In the genomic region with DNA sequence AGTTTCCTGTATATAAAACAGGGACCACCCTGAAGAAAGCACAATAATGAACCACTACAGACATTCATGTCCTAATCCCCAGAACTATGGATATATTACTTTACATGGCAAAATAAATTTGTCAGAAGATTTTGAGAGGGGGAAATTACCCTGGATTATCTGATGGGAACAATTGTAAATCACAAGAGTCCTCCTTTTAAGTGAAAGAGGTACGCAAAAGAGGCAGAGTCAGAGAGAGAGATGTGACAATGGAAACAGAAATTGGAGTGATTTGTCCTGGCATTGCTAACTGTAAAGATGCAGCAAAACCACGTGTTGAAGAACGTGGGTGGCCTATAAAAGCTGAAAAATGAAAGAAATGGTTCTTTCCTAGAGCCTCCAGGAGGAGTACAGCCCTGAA, we compare ENCODE assay signal across 25 cellular contexts.
DNase-seq lines count a peak whose midpoint lies in the region; ATAC-seq, FAIRE-seq and TF ChIP-seq lines count a peak whose summit lies in the region.
"Had no signal": no experiment of that assay in that cellular context is flagged by ENCODE, and none has a peak within 500 bp of the region (broad histone marks: within the 10 kb centered on the region; RNA-seq: fewer than 3 reads in every experiment).

No MANE protein-coding gene starts in this region.

- H3K27ac Mint-ChIP-seq in GM23338 = no peak overlapping the region
- H3K27ac Mint-ChIP-seq: CD8-positive, alpha-beta T cell had no signal

- dilution Hi-C loops in endothelial cell of umbilical vein (cut with MboI; ENCODE audit: extremely low pct_ligation_motif_present, low sequenced_read_pairs) = no loop called here

- H3K9ac ChIP-seq in endothelial cell of umbilical vein (replicated peaks; ENCODE audit: extremely low read depth, insufficient read depth, low read length) (no peak overlapping the region), neuronal stem cell (ENCODE audit: low read depth, low read length, poor library complexity) (no peak overlapping the region)

- no peak overlapping the region for H3K14ac ChIP-seq in neuronal stem cell (ENCODE audit: low read length)

- H3K4me1 ChIP-seq in GM23338 (ENCODE audit: insufficient read depth) (peaks cover 4% of the 10 kb centered on the region; the same call in 1 of the 2 replicates), Panc1 (ENCODE audit: control insufficient read depth, insufficient read depth, low read length) (no peaks in the 10 kb centered on the region), endothelial cell of umbilical vein (ENCODE audit: control insufficient read depth, extremely low read depth, insufficient read depth, low read length) (no peaks in the 10 kb centered on the region), neuronal stem cell (ENCODE audit: control insufficient read depth in 2 of 2, insufficient read depth in 1 of 2, low read depth in 1 of 2, low read length in 2 of 2) (no peaks in the 10 kb centered on the region)

- no peak overlapping the region for H2BK15ac ChIP-seq in neuronal stem cell (ENCODE audit: low read length)

- H4K91ac ChIP-seq in neuronal stem cell (ENCODE audit: low read depth, low read length, poor library complexity) = no peak overlapping the region

- no peaks in the 10 kb centered on the region for H3K9me2 ChIP-seq in GM23338 (ENCODE audit: insufficient read depth)

- BruUV-seq in Panc1 (replicated peaks; lab: Mats Ljungman, UMichigan) (no TSS peak), endothelial cell of umbilical vein (replicated peaks; lab: Mats Ljungman, UMichigan) (no TSS peak)

- H3K4ac ChIP-seq in neuronal stem cell (ENCODE audit: low read length) = no peak overlapping the region

- no peaks in the 10 kb centered on the region for H3K27me3 ChIP-seq in GM23338 (ENCODE audit: insufficient read depth)
- H3K27me3 ChIP-seq in Panc1 (ENCODE audit: control insufficient read depth, insufficient read depth, low read length) = no peaks in the 10 kb centered on the region
- H3K27me3 ChIP-seq in endothelial cell of umbilical vein (ENCODE audit: control insufficient read depth in 2 of 2, insufficient read depth in 2 of 2, low read length in 2 of 2) = no peaks in the 10 kb centered on the region
- H3K27me3 ChIP-seq in neuronal stem cell (ENCODE audit: control insufficient read depth in 3 of 3, insufficient read depth in 3 of 3, low read depth in 1 of 3, low read length in 3 of 3) = no peaks in the 10 kb centered on the region

- no peaks in the 10 kb centered on the region for H3K9me3 ChIP-seq in Panc1 (ENCODE audit: control insufficient read depth, insufficient read depth, low read depth, low read length)
- no peaks in the 10 kb centered on the region for H3K9me3 ChIP-seq in endothelial cell of umbilical vein (replicated peaks; ENCODE audit: control insufficient read depth, insufficient read depth, low read length)
- H3K9me3 ChIP-seq in neuronal stem cell (replicated peaks in 1 of 2; ENCODE audit: control insufficient read depth in 2 of 2, insufficient read depth in 1 of 2, low read depth in 1 of 2, low read length in 2 of 2) = no peaks in the 10 kb centered on the region

- H3K23ac ChIP-seq in neuronal stem cell (ENCODE audit: low read depth, low read length, poor library complexity) = no peak overlapping the region

- no peak overlapping the region for H3K18ac ChIP-seq in neuronal stem cell (ENCODE audit: low read length)

- TF ChIP-seq CTCF in GM23338 (conservative IDR thresholded peaks at IDR 0.05; ENCODE audit: low read depth in 2 of 2) (no peak), Panc1 (IDR thresholded peaks at IDR 0.05) (no peak), endothelial cell of umbilical vein (IDR thresholded peaks at IDR 0.05; ENCODE audit: extremely low read depth in 1 of 2, insufficient read depth in 1 of 2, low read depth in 1 of 2, low read length in 2 of 2) (no peak)

- H3K79me1 ChIP-seq in neuronal stem cell (ENCODE audit: low read depth, low read length) = no peaks in the 10 kb centered on the region

- H3K9me1 ChIP-seq in endothelial cell of umbilical vein (replicated peaks; ENCODE audit: control insufficient read depth, extremely low read depth, insufficient read depth, low read length) = no peaks in the 10 kb centered on the region

- H3K27ac ChIP-seq in GM23338 (ENCODE audit: low read depth) (no peak overlapping the region), Panc1 (ENCODE audit: low read length) (0 out of 2 replicates have a peak overlapping the region, but pooled peaks have one; percentile 8), endothelial cell of umbilical vein (ENCODE audit: insufficient read depth, low read depth, low read length) (no peak overlapping the region), neuronal stem cell (replicated peaks; ENCODE audit: low read length) (no peak overlapping the region)
- H3K27ac ChIP-seq: HL-60 had no signal

- ATAC-seq in GM23338 (no peak), Panc1 (no peak)
- ATAC-seq: CD8-positive, alpha-beta T cell; HepG2; K562; Right ventricle myocardium inferior had no signal

- no peak overlapping the region for H2BK5ac ChIP-seq in neuronal stem cell (ENCODE audit: low read length)

- POLR2A ChIA-PET in Panc1 (lab: Charles Lee) (no interaction called here), endothelial cell of umbilical vein (lab: Charles Lee) (no interaction called here)

- no peaks in the 10 kb centered on the region for H4K20me1 ChIP-seq in GM23338 (replicated peaks; ENCODE audit: insufficient read depth)
- H4K20me1 ChIP-seq in endothelial cell of umbilical vein (replicated peaks; ENCODE audit: control insufficient read depth, extremely low read depth, insufficient read depth, low read length) = no peaks in the 10 kb centered on the region

- H3K4me3 Mint-ChIP-seq in GM23338 = no peak overlapping the region
- H3K4me3 Mint-ChIP-seq: CD8-positive, alpha-beta T cell had no signal

- H2BK12ac ChIP-seq in neuronal stem cell (ENCODE audit: low read length) = no peak overlapping the region

- FAIRE-seq in endothelial cell of umbilical vein (lab: Jason Lieb, UNC) = no peak
- FAIRE-seq: G401.6, GM12892, HepG2, K562 had no signal

- peaks cover 5% of the 10 kb centered on the region; the same call in 1 of the 3 replicates for H3K4me1 Mint-ChIP-seq in GM23338

- no peak for TF ChIP-seq POLR2A in endothelial cell of umbilical vein (IDR thresholded peaks at IDR 0.05; ENCODE audit: low read depth, low read length)

- no peak overlapping the region for H4K8ac ChIP-seq in neuronal stem cell (ENCODE audit: low read depth, low read length)

- H3K27me3 Mint-ChIP-seq in GM23338 (ENCODE audit: insufficient read depth, low read depth, poor library complexity) = peaks cover 6% of the 10 kb centered on the region

- no peak overlapping the region for H2AK5ac ChIP-seq in neuronal stem cell (ENCODE audit: low read depth, low read length)

- no peak overlapping the region for H2BK120ac ChIP-seq in neuronal stem cell (ENCODE audit: low read depth, low read length)

- H3K79me2 ChIP-seq in GM23338 (replicated peaks; ENCODE audit: insufficient read depth) (no peaks in the 10 kb centered on the region), endothelial cell of umbilical vein (ENCODE audit: control insufficient read depth, insufficient read depth, low read length) (no peaks in the 10 kb centered on the region)

- CTCF ChIA-PET in Panc1 (lab: Charles Lee) (no interaction called here), endothelial cell of umbilical vein (lab: Charles Lee) (interaction anchor here (1.1 to 3.4 kb wide), 6 partner anchors 8 to 28 kb away, joined by 3 to 13 read pairs (median 4); no protein-coding TSS in a partner anchor)

- H3K9me3 Mint-ChIP-seq in GM23338 = peaks cover 10% of the 10 kb centered on the region

- H3K4me3 ChIP-seq in GM23338 (no peak overlapping the region), Panc1 (ENCODE audit: low read depth in 2 of 2, low read length in 2 of 2) (no peak overlapping the region), endothelial cell of umbilical vein (replicated peaks in 1 of 3; ENCODE audit: insufficient read depth in 1 of 3, low read depth in 1 of 3, low read length in 3 of 3) (no peak overlapping the region), neuronal stem cell (ENCODE audit: low read length in 2 of 2) (no peak overlapping the region)
- H3K4me3 ChIP-seq: K562 had no signal

- in situ Hi-C loops in Panc1 (cut with HindIII; ENCODE audit: low pct_unique_long_range_greater_than_20kb, low sequenced_read_pairs) = no loop called here

- H3K36me3 ChIP-seq in GM23338 (ENCODE audit: insufficient read depth) = no peaks in the 10 kb centered on the region
- H3K36me3 ChIP-seq in Panc1 (ENCODE audit: control insufficient read depth, insufficient read depth, low read length) = no peaks in the 10 kb centered on the region
- H3K36me3 ChIP-seq in endothelial cell of umbilical vein (ENCODE audit: control insufficient read depth in 2 of 2, extremely low read depth in 1 of 2, insufficient read depth in 2 of 2, low read length in 2 of 2) = no peaks in the 10 kb centered on the region
- no peaks in the 10 kb centered on the region for H3K36me3 ChIP-seq in neuronal stem cell (replicated peaks in 1 of 2; ENCODE audit: control insufficient read depth in 2 of 2, insufficient read depth in 2 of 2, low read length in 2 of 2)

- H3F3A ChIP-seq in GM23338 (replicated peaks; ENCODE audit: low read depth) = no peaks in the 10 kb centered on the region

- intact Hi-C loops in Panc1 (cut with micrococcal nuclease; ENCODE audit: unreplicated experiment) (no loop called here), endothelial cell of umbilical vein (cut with micrococcal nuclease) (no loop called here)

- peak overlapping the region; percentile 48 for H2AFZ ChIP-seq in GM23338
- peak overlapping the region; percentile 57 for H2AFZ ChIP-seq in endothelial cell of umbilical vein (ENCODE audit: low read depth, low read length)
- H2AFZ ChIP-seq in neuronal stem cell (ENCODE audit: low read length) = peak overlapping the region; percentile 3

- H3K36me3 Mint-ChIP-seq in GM23338 (ENCODE audit: low read depth) = peaks cover 10% of the 10 kb centered on the region
- H3K36me3 Mint-ChIP-seq: CD8-positive, alpha-beta T cell had no signal

- whole genome bisulfite sequencing in neuronal stem cell (ENCODE audit: extremely low coverage in 2 of 2, insufficient read length in 2 of 2, insufficient replicate concordance in 1 of 2), 2 donors = no CpG with 5 or more reads among the region's 3 CpGs

- H3K4me2 ChIP-seq in GM23338 = no peak overlapping the region
- no peak overlapping the region for H3K4me2 ChIP-seq in endothelial cell of umbilical vein (ENCODE audit: insufficient read depth, low read length)
- H3K4me2 ChIP-seq in neuronal stem cell (ENCODE audit: insufficient read depth, low read length, poor library complexity, severe bottlenecking) = no peak overlapping the region

- DNase-seq in GM23338 (ENCODE audit: low spot score) (no peak), Panc1 (ENCODE audit: low read depth, low spot score) (no peak), endothelial cell of umbilical vein (ENCODE audit: low read depth, low spot score) (peak; percentile 11), neuronal stem cell (ENCODE audit: low spot score) (no peak), Kasumi-1 (lab: John Stamatoyannopoulos, UW) (no peak), dedifferentiated amniotic fluid mesenchymal stem cell (ENCODE audit: extremely low spot score) (no peak)
- no peak for DNase-seq in activated CD8-positive, alpha-beta memory T cell treated with anti-CD3 and anti-CD28 coated beads, Interleukin-2, amount 50 U/mL, for 4 hours
- DNase-seq: ACHN; AML-193; C1 segment of cervical spinal cord; CD8-positive, alpha-beta T cell; DND-41; NCI-H1092 treated with DMSO at 0.1 percent for 48 hours; NCI-H1436 treated with DMSO at 0.1 percent for 48 hours; NCI-H2029; NCI-H226; NCI-H524; NCI-H774; T-helper 1 cell had no signal

Comparison
In these comparisons a context has a peak if more than half of its experiments do, and no peak if none do; other contexts are left out.
1. H2AFZ ChIP-seq: peak in every context shown above with its lines; median percentile 57 in endothelial cell of umbilical vein; 48 in GM23338; 3 in neuronal stem cell.